25 cellular contexts compared by ENCODE assay signal in genomic region chr17:9268546-9268945, GRCh38.
"Had no signal": no experiment of that assay in that cellular context is flagged by ENCODE, and none has a peak within 500 bp of the region (broad histone marks: within the 10 kb centered on the region; RNA-seq: fewer than 3 reads in every experiment).

No MANE protein-coding gene starts in this region.

- H3K36me3 Mint-ChIP-seq: activated naive CD4-positive, alpha-beta T cell treated with anti-CD3 and anti-CD28 coated beads, Interleukin-2, amount 10 ng/mL, durations not matched to agents 7 days and 5 days had no signal

- ATAC-seq: activated T-helper 17 cell treated with anti-CD3 and anti-CD28 coated beads, Interleukin-2, amount 50 U/mL, for 72 hours had no signal

- H3K27ac Mint-ChIP-seq: activated CD4-positive, alpha-beta memory T cell treated with anti-CD3 and anti-CD28 coated beads for 36 hours; activated CD4-positive, alpha-beta T cell treated with anti-CD3 and anti-CD28 coated beads, Interleukin-2, amount 10 ng/mL, durations not matched to agents 7 days and 5 days; activated naive CD4-positive, alpha-beta T cell treated with anti-CD3 and anti-CD28 coated beads, Interleukin-2, amount 10 ng/mL, durations not matched to agents 7 days and 5 days; activated naive CD8-positive, alpha-beta T cell treated with anti-CD3 and anti-CD28 coated beads for 36 hours; activated T-helper 17 cell treated with anti-CD3 and anti-CD28 coated beads, Interleukin-2, amount 50 U/mL, for 72 hours had no signal

- H3K36me3 ChIP-seq: brain microvascular endothelial cell, cardiac muscle cell had no signal

- DNase-seq: activated CD4-positive, alpha-beta memory T cell treated with anti-CD3 and anti-CD28 coated beads for 36 hours; activated CD4-positive, alpha-beta T cell treated with anti-CD3 and anti-CD28 coated beads, Interleukin-2, amount 10 ng/mL, durations not matched to agents 7 days and 5 days; activated CD4-positive, CD25-positive, alpha-beta regulatory T cell; activated CD8-positive, alpha-beta memory T cell treated with anti-CD3 and anti-CD28 coated beads for 24 hours; activated gamma-delta T cell treated with Interleukin-2 at 50 U/mL for 16 hours; activated naive CD4-positive, alpha-beta T cell treated with anti-CD3 and anti-CD28 coated beads, Interleukin-2, amount 10 ng/mL, durations not matched to agents 7 days and 5 days; activated naive CD8-positive, alpha-beta T cell treated with anti-CD3 and anti-CD28 coated beads for 36 hours; activated T-cell treated with anti-CD3 and anti-CD28 coated beads for 4 hours; activated T-cell treated with anti-CD3 and anti-CD28 coated beads, Interleukin-2, amount 50 U/mL, for 48 hours; brain microvascular endothelial cell; KG1; NCI-H1092; NCI-H1417; NCI-H1930; NCI-H2171 treated with DMSO at 0.1 percent for 48 hours; NCI-H345; NCI-H510A; NCI-H526 treated with DMSO at 0.1 percent for 48 hours; NCI-H82; SIG-M5; T-helper 2 cell; T1000 had no signal

- H3K9me3 Mint-ChIP-seq: activated CD4-positive, alpha-beta T cell treated with anti-CD3 and anti-CD28 coated beads, Interleukin-2, amount 10 ng/mL, durations not matched to agents 7 days and 5 days; activated naive CD4-positive, alpha-beta T cell treated with anti-CD3 and anti-CD28 coated beads, Interleukin-2, amount 10 ng/mL, durations not matched to agents 7 days and 5 days had no signal

- H3K4me3 ChIP-seq: cardiac muscle cell had no signal

- H3K27me3 ChIP-seq: brain microvascular endothelial cell, cardiac muscle cell had no signal

- H3K27me3 Mint-ChIP-seq: activated CD4-positive, alpha-beta memory T cell treated with anti-CD3 and anti-CD28 coated beads for 36 hours; activated CD4-positive, alpha-beta T cell treated with anti-CD3 and anti-CD28 coated beads, Interleukin-2, amount 10 ng/mL, durations not matched to agents 7 days and 5 days; activated naive CD4-positive, alpha-beta T cell treated with anti-CD3 and anti-CD28 coated beads, Interleukin-2, amount 10 ng/mL, durations not matched to agents 7 days and 5 days; activated naive CD8-positive, alpha-beta T cell treated with anti-CD3 and anti-CD28 coated beads for 36 hours; activated T-helper 17 cell treated with anti-CD3 and anti-CD28 coated beads, Interleukin-2, amount 50 U/mL, for 72 hours had no signal

- H3K4me3 Mint-ChIP-seq: activated CD4-positive, alpha-beta memory T cell treated with anti-CD3 and anti-CD28 coated beads for 36 hours; activated CD4-positive, alpha-beta T cell treated with anti-CD3 and anti-CD28 coated beads, Interleukin-2, amount 10 ng/mL, durations not matched to agents 7 days and 5 days; activated naive CD4-positive, alpha-beta T cell treated with anti-CD3 and anti-CD28 coated beads, Interleukin-2, amount 10 ng/mL, durations not matched to agents 7 days and 5 days; activated naive CD8-positive, alpha-beta T cell treated with anti-CD3 and anti-CD28 coated beads for 36 hours; activated T-helper 17 cell treated with anti-CD3 and anti-CD28 coated beads, Interleukin-2, amount 50 U/mL, for 72 hours had no signal

- H3K27ac ChIP-seq: brain microvascular endothelial cell, cardiac muscle cell, VCaP had no signal

- H3K4me1 Mint-ChIP-seq: activated naive CD4-positive, alpha-beta T cell treated with anti-CD3 and anti-CD28 coated beads, Interleukin-2, amount 10 ng/mL, durations not matched to agents 7 days and 5 days had no signal
